In genomic region chr19:13315495-13315894, GRCh38 we compare ENCODE assay signal across 16 cellular contexts.
A peak's percentile ranks its signal among the peaks of the same experiment; 100 is the strongest.
DNase-seq lines count a peak whose midpoint lies in the region; ATAC-seq and TF ChIP-seq lines count a peak whose summit lies in the region.
"Had no signal": no experiment of that assay in that cellular context is flagged by ENCODE, and none has a peak within 500 bp of the region (broad histone marks: within the 10 kb centered on the region; RNA-seq: fewer than 3 reads in every experiment).

No MANE protein-coding gene starts in this region.

- H3K4me3 Mint-ChIP-seq in effector memory CD8-positive, alpha-beta T cell: no peak overlapping the region
- H3K4me3 Mint-ChIP-seq: CD4-positive, alpha-beta T cell; GM23338 had no signal

- H3K4me3 ChIP-seq in right atrium auricular region: no peak overlapping the region
- no peak overlapping the region for H3K4me3 ChIP-seq in psoas muscle
- H3K4me3 ChIP-seq: GM12878, GM23338 had no signal

- 42 to 48% (median 46%) methylated on average over 4 of the region's 4 CpGs for WGBS in psoas muscle, 3 donors

- H3K27ac ChIP-seq in right atrium auricular region (no peak overlapping the region), psoas muscle (no peak overlapping the region)

- H3K9me3 Mint-ChIP-seq in effector memory CD8-positive, alpha-beta T cell: peaks cover 0 to 2% of the 10 kb centered on the region in 2 donors
- H3K9me3 Mint-ChIP-seq: CD4-positive, alpha-beta T cell had no signal

- no peaks in the 10 kb centered on the region for H3K36me3 ChIP-seq in right atrium auricular region
- H3K36me3 ChIP-seq in psoas muscle (ENCODE audit: insufficient read depth in 1 of 2, low read depth in 1 of 2): no peaks in the 10 kb centered on the region

- H3K27me3 Mint-ChIP-seq in effector memory CD8-positive, alpha-beta T cell: peaks cover 46 to 51% of the 10 kb centered on the region in 2 donors

- H3K27me3 ChIP-seq in right atrium auricular region (no peaks in the 10 kb centered on the region), psoas muscle (ENCODE audit: insufficient read depth in 3 of 3, low read length in 2 of 3) (no peaks in the 10 kb centered on the region)

- no peaks in the 10 kb centered on the region for H3K9me3 ChIP-seq in right atrium auricular region
- H3K9me3 ChIP-seq in psoas muscle: no peaks in the 10 kb centered on the region

- no peaks in the 10 kb centered on the region for H3K4me1 ChIP-seq in right atrium auricular region
- no peaks in the 10 kb centered on the region for H3K4me1 ChIP-seq in psoas muscle

- intact Hi-C loops in left ventricle myocardium superior (cut with micrococcal nuclease) (no loop called here), psoas muscle (cut with DNase I) (no loop called here)

- peak; percentile 29 for ATAC-seq in left ventricle myocardium superior
- ATAC-seq in psoas muscle: no peak
- ATAC-seq in GM18502 (IDR thresholded peaks at IDR 0.05; ENCODE audit: poor library complexity, unreplicated experiment): no peak
- ATAC-seq in effector memory CD8-positive, alpha-beta T cell (replicated peaks): no peak
- ATAC-seq: GM12878, GM23338 had no signal

- DNase-seq in left ventricle myocardium superior (no peak), right atrium auricular region (ENCODE audit: low spot score) (no peak), globus pallidus (ENCODE audit: low spot score) (peak; percentile 48), pons (ENCODE audit: low spot score) (peak; percentile 66), psoas muscle (no peak)
- DNase-seq in effector memory CD8-positive, alpha-beta T cell: no peak
- DNase-seq: 8988T; AML-193; Calu3; CD4-positive, alpha-beta T cell; DMS 273 treated with DMSO at 0.1 percent for 48 hours; DMS79; H7 had no signal

- H3K4me1 Mint-ChIP-seq in effector memory CD8-positive, alpha-beta T cell (ENCODE audit: low read depth in 2 of 2): no peaks in the 10 kb centered on the region

- H3K36me3 Mint-ChIP-seq in effector memory CD8-positive, alpha-beta T cell (ENCODE audit: insufficient read depth): peaks cover 2% of the 10 kb centered on the region

- H3K27ac Mint-ChIP-seq in effector memory CD8-positive, alpha-beta T cell: no peak overlapping the region
- H3K27ac Mint-ChIP-seq: CD4-positive, alpha-beta T cell; GM23338 had no signal

- TF ChIP-seq CTCF in right atrium auricular region (IDR thresholded peaks at IDR 0.05) (no peak), psoas muscle (IDR thresholded peaks at IDR 0.05) (no peak)

Comparison
In these comparisons a context has a peak if more than half of its experiments do, and no peak if none do; other contexts are left out.
1. DNase-seq: peak in globus pallidus (single experiment) and pons (single experiment); none in left ventricle myocardium superior (single experiment), right atrium auricular region (single experiment), psoas muscle (0 of 2) and effector memory CD8-positive, alpha-beta T cell (0 of 3).